Comparison of ENCODE assay signal across 17 cellular contexts in the genomic region with DNA sequence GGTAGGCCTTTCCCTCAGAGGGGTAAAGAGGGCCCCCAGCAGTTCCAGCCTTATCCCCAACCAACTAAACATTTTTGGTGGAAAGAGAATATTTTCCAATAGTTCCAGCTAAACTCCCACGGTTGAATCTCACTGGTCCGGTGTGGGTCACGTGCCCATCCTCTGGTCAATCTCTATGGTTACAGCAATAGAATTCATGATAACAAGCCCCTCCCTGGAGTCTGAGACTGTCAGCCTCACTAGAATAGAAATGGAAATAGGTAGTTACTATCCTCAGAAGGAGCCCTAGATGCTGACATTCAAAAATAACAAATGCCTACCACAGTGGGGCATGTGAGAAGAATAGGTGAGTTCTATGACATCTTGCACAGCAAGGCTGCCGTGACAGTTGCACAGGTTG. TPM values are rescaled to one million over a fixed set of nuclear protein-coding genes. Genes with fewer than 3 reads are reported as not detected.
DNase-seq lines count a peak whose midpoint lies in the region; ATAC-seq and TF ChIP-seq lines count a peak whose summit lies in the region.
"Had no signal": no experiment of that assay in that cellular context is flagged by ENCODE, and none has a peak within 500 bp of the region (broad histone marks: within the 10 kb centered on the region; RNA-seq: fewer than 3 reads in every experiment).

No MANE protein-coding gene starts in this region.

- no peak overlapping the region for H3K4me3 ChIP-seq in OCI-LY1 (ENCODE audit: low read depth, low read length, poor library complexity, severe bottlenecking)
- H3K4me3 ChIP-seq: cardiac muscle cell, MG63, sigmoid colon had no signal

- H3K4me2 ChIP-seq in OCI-LY1 (ENCODE audit: low read length), result peak overlapping the region; percentile 36

- peaks cover 63% of the 10 kb centered on the region for H3K4me1 Mint-ChIP-seq in activated naive CD4-positive, alpha-beta T cell treated with anti-CD3 and anti-CD28 coated beads, Interleukin-2, amount 50 U/mL, for 24 hours
- peaks cover 47 to 49% of the 10 kb centered on the region in 2 donors for H3K4me1 Mint-ChIP-seq in effector memory CD8-positive, alpha-beta T cell (ENCODE audit: low read depth in 2 of 2)
- peaks cover 63% of the 10 kb centered on the region for H3K4me1 Mint-ChIP-seq in stimulated activated memory B cell treated with anti-CD40 and anti-IgM and Interleukin-4, amounts not matched to agents 10 μg/mL and 1 μg/mL and 100 μg/mL, for 72 hours

- H3K4me1 ChIP-seq in OCI-LY1 (ENCODE audit: insufficient read depth, low read length, severe bottlenecking), result peaks cover 65% of the 10 kb centered on the region
- peaks cover 13% of the 10 kb centered on the region for H3K4me1 ChIP-seq in foreskin keratinocyte

- peak overlapping the region; percentile 24; the same call in 1 of the 2 replicates for H3K9ac ChIP-seq in OCI-LY1 (ENCODE audit: low read length)

- no peaks in the 10 kb centered on the region for H3K9me3 Mint-ChIP-seq in activated naive CD4-positive, alpha-beta T cell treated with anti-CD3 and anti-CD28 coated beads, Interleukin-2, amount 50 U/mL, for 24 hours
- peaks cover 0 to 6% of the 10 kb centered on the region in 2 donors for H3K9me3 Mint-ChIP-seq in effector memory CD8-positive, alpha-beta T cell
- H3K9me3 Mint-ChIP-seq in stimulated activated memory B cell treated with anti-CD40 and anti-IgM and Interleukin-4, amounts not matched to agents 10 μg/mL and 1 μg/mL and 100 μg/mL, for 72 hours, result peaks cover 4% of the 10 kb centered on the region

- no peaks in the 10 kb centered on the region for H3K9me2 ChIP-seq in OCI-LY1 (ENCODE audit: low read depth, low read length)

- H4K20me1 ChIP-seq in OCI-LY1 (ENCODE audit: insufficient read depth, low read length), result no peaks in the 10 kb centered on the region

- H3K36me3 ChIP-seq in OCI-LY1 (ENCODE audit: insufficient read depth, low read length), result no peaks in the 10 kb centered on the region
- H3K36me3 ChIP-seq: cardiac muscle cell, MG63, sigmoid colon had no signal

- TF ChIP-seq CTCF in OCI-LY1 (IDR thresholded peaks at IDR 0.05; ENCODE audit: low read length) (no peak), foreskin keratinocyte (conservative IDR thresholded peaks at IDR 0.05) (no peak)

- H3K4me3 Mint-ChIP-seq in activated naive CD4-positive, alpha-beta T cell treated with anti-CD3 and anti-CD28 coated beads, Interleukin-2, amount 50 U/mL, for 24 hours, result peak overlapping the region; percentile 47
- peak overlapping the region; percentile 59 to 66 for H3K4me3 Mint-ChIP-seq in effector memory CD8-positive, alpha-beta T cell
- H3K4me3 Mint-ChIP-seq in stimulated activated memory B cell treated with anti-CD40 and anti-IgM and Interleukin-4, amounts not matched to agents 10 μg/mL and 1 μg/mL and 100 μg/mL, for 72 hours, result peak overlapping the region; percentile 4
- H3K4me3 Mint-ChIP-seq: activated naive CD8-positive, alpha-beta T cell; mesothelial cell of epicardium had no signal

- DNase-seq in activated naive CD4-positive, alpha-beta T cell (lab: John Stamatoyannopoulos, UW), result no peak
- no peak for DNase-seq in effector memory CD8-positive, alpha-beta T cell
- DNase-seq in central memory CD4-positive, alpha-beta T cell, result no peak
- DNase-seq in foreskin keratinocyte, result no peak
- DNase-seq: HCEC 1CT, MG63, NCI-H1930, NCI-H524 treated with DMSO at 0.1 percent for 48 hours, sigmoid colon had no signal

- peak overlapping the region; percentile 86 for H3K27ac Mint-ChIP-seq in activated naive CD4-positive, alpha-beta T cell treated with anti-CD3 and anti-CD28 coated beads, Interleukin-2, amount 50 U/mL, for 24 hours
- peak overlapping the region; percentile 73 to 83 for H3K27ac Mint-ChIP-seq in effector memory CD8-positive, alpha-beta T cell
- peak overlapping the region; percentile 71 for H3K27ac Mint-ChIP-seq in stimulated activated memory B cell treated with anti-CD40 and anti-IgM and Interleukin-4, amounts not matched to agents 10 μg/mL and 1 μg/mL and 100 μg/mL, for 72 hours
- H3K27ac Mint-ChIP-seq: activated naive CD8-positive, alpha-beta T cell; mesothelial cell of epicardium had no signal

- H3K27me3 Mint-ChIP-seq in activated naive CD4-positive, alpha-beta T cell treated with anti-CD3 and anti-CD28 coated beads, Interleukin-2, amount 50 U/mL, for 24 hours, result no peaks in the 10 kb centered on the region
- no peaks in the 10 kb centered on the region for H3K27me3 Mint-ChIP-seq in effector memory CD8-positive, alpha-beta T cell
- H3K27me3 Mint-ChIP-seq in stimulated activated memory B cell treated with anti-CD40 and anti-IgM and Interleukin-4, amounts not matched to agents 10 μg/mL and 1 μg/mL and 100 μg/mL, for 72 hours, result no peaks in the 10 kb centered on the region
- H3K27me3 Mint-ChIP-seq: activated naive CD8-positive, alpha-beta T cell had no signal

- H3K36me3 Mint-ChIP-seq in activated naive CD4-positive, alpha-beta T cell treated with anti-CD3 and anti-CD28 coated beads, Interleukin-2, amount 50 U/mL, for 24 hours, result peaks cover 3% of the 10 kb centered on the region
- H3K36me3 Mint-ChIP-seq in effector memory CD8-positive, alpha-beta T cell (ENCODE audit: insufficient read depth), result peaks cover 15% of the 10 kb centered on the region
- H3K36me3 Mint-ChIP-seq in stimulated activated memory B cell treated with anti-CD40 and anti-IgM and Interleukin-4, amounts not matched to agents 10 μg/mL and 1 μg/mL and 100 μg/mL, for 72 hours, result peaks cover 11% of the 10 kb centered on the region
- H3K36me3 Mint-ChIP-seq: mesothelial cell of epicardium had no signal

- peak overlapping the region; percentile 100 for H3K27ac ChIP-seq in OCI-LY1 (ENCODE audit: low read depth, low read length, poor library complexity, severe bottlenecking)
- no peak overlapping the region for H3K27ac ChIP-seq in foreskin keratinocyte
- H3K27ac ChIP-seq: cardiac muscle cell, sigmoid colon, VCaP had no signal

- no peaks in the 10 kb centered on the region for H3K27me3 ChIP-seq in OCI-LY1 (ENCODE audit: insufficient read depth, low read length)
- no peaks in the 10 kb centered on the region for H3K27me3 ChIP-seq in foreskin keratinocyte
- H3K27me3 ChIP-seq: cardiac muscle cell, MG63, sigmoid colon had no signal

- no peaks in the 10 kb centered on the region; the same call in 1 of the 2 replicates for H3K9me3 ChIP-seq in OCI-LY1 (ENCODE audit: low read length)
- H3K9me3 ChIP-seq: MG63, sigmoid colon had no signal

- peak overlapping the region; percentile 12; the same call in 1 of the 2 replicates for H2AFZ ChIP-seq in OCI-LY1 (ENCODE audit: low read length)

- peaks cover 11% of the 10 kb centered on the region; the same call in 1 of the 2 replicates for H3F3A ChIP-seq in OCI-LY1 (ENCODE audit: insufficient read depth, low read length)

- no peaks in the 10 kb centered on the region for H3K79me2 ChIP-seq in OCI-LY1 (ENCODE audit: insufficient read depth, low read length)

- no peak for ATAC-seq in effector memory CD8-positive, alpha-beta T cell (replicated peaks)
- ATAC-seq in stimulated activated memory B cell treated with anti-CD40 and anti-IgM and Interleukin-4, amounts not matched to agents 10 μg/mL and 1 μg/mL and 100 μg/mL, for 72 hours, result no peak
- no peak for ATAC-seq in HG03159 (IDR thresholded peaks at IDR 0.05; ENCODE audit: unreplicated experiment)
- ATAC-seq in foreskin keratinocyte, result no peak

RNA-seq across cellular contexts. Expression of gene LITAF, which starts 37.5 kb away (rescaled TPM):
- total RNA-seq in foreskin keratinocyte, result 91.8 and 109 TPM in 2 replicates
- polyA plus RNA-seq in foreskin keratinocyte, result 83.9 and 86.1 TPM in 2 replicates

RNA-seq across cellular contexts. Expression of gene SNN, which starts 44.0 kb away (rescaled TPM):
- total RNA-seq in foreskin keratinocyte, result 11.5 and 14.2 TPM in 2 replicates
- 7.9 and 11.4 TPM in 2 replicates for polyA plus RNA-seq in foreskin keratinocyte

Comparison
In these comparisons a context has a peak if more than half of its experiments do, and no peak if none do; other contexts are left out.
1. H3K4me3 Mint-ChIP-seq: peak in every context shown above with its lines; median percentile 62 in effector memory CD8-positive, alpha-beta T cell; 47 in activated naive CD4-positive, alpha-beta T cell treated with anti-CD3 and anti-CD28 coated beads, Interleukin-2, amount 50 U/mL, for 24 hours; 4 in stimulated activated memory B cell treated with anti-CD40 and anti-IgM and Interleukin-4, amounts not matched to agents 10 μg/mL and 1 μg/mL and 100 μg/mL, for 72 hours.